8 cellular contexts compared by ENCODE assay signal in the genomic region with DNA sequence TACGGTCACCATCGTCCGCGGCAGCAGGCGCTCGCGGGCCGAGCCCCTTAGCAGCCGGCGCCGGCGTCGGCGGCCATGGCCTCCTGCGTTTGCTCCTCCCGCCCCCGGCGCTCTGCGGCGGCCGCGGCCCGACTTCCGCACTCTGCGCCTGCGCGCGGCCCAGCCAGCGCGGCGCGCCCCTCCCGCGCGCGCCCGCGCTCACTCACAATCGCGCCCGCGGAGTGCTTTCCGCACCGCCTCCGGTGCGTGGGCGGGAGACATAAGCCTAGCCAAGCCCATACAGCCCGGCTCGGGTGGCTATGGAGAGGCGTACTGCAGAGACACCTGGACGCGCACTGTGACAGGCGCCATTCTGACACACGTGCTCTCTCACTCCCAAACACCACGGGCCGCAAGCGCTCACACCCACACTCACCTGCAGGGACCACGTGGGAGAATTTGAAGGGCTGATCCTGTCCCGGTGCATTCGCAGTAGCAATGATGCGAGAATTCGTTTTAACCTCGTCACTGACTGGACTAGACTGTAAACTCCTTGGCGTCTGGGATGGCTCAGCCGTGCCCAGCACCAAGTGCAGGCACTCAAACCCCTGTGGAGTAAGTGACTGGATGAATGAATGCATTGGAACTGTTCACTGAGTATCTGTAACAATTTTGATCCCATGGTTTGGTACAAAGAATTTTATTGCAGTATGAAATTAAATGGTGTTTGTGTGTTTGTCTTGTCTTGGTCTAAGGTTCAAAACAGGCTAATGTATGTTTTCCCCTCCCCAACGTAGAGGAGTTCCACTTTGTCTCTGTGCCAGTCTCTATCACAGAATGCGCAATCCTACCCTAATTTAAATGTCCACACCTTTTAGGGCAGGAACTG. TPM values are rescaled to one million over a fixed set of nuclear protein-coding genes. Genes with fewer than 3 reads are reported as not detected.
A peak's percentile ranks its signal among the peaks of the same experiment; 100 is the strongest.
DNase-seq lines count a peak whose midpoint lies in the region; FAIRE-seq and TF ChIP-seq lines count a peak whose summit lies in the region.

A gene with protein sequence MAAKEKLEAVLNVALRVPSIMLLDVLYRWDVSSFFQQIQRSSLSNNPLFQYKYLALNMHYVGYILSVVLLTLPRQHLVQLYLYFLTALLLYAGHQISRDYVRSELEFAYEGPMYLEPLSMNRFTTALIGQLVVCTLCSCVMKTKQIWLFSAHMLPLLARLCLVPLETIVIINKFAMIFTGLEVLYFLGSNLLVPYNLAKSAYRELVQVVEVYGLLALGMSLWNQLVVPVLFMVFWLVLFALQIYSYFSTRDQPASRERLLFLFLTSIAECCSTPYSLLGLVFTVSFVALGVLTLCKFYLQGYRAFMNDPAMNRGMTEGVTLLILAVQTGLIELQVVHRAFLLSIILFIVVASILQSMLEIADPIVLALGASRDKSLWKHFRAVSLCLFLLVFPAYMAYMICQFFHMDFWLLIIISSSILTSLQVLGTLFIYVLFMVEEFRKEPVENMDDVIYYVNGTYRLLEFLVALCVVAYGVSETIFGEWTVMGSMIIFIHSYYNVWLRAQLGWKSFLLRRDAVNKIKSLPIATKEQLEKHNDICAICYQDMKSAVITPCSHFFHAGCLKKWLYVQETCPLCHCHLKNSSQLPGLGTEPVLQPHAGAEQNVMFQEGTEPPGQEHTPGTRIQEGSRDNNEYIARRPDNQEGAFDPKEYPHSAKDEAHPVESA (minus strand): TSS at position 116 of the 868 bp plus-strand sequence. CDS start 5,936 bp downstream, outside the sequence.

- H3K9me2 ChIP-seq in Loucy (replicated peaks; ENCODE audit: low read depth, low read length) = no peaks in the 10 kb centered on the region

- peak within 1 kb of the TSS; percentile 89 for H3K27ac ChIP-seq in temporal lobe (ENCODE audit: low read depth, low read length)

- peak within 1 kb of the TSS; percentile 97 for H2AFZ ChIP-seq in Loucy (ENCODE audit: low read length)

- H3K9me3 ChIP-seq in Loucy (ENCODE audit: insufficient read depth, low read depth, low read length) = no peaks in the 10 kb centered on the region

- peak; percentile 90 for DNase-seq in H7
- peak; percentile 77 for DNase-seq in SK-MEL-5 (ENCODE audit: low read depth, low spot score)
- DNase-seq in activated naive CD4-positive, alpha-beta T cell treated with Interleukin-2 at 50 U/mL for 16 hours = peak; percentile 95
- DNase-seq in germinal center (ENCODE audit: low spot score) = peak; percentile 92
- peak; percentile 80 for DNase-seq in occipital lobe (lab: John Stamatoyannopoulos, UW)

- H3F3A ChIP-seq in Loucy (ENCODE audit: low read depth) = peaks cover 5% of the 10 kb centered on the region

- H3K79me2 ChIP-seq in Loucy (ENCODE audit: insufficient read depth, low read length) = peaks cover 37% of the 10 kb centered on the region

- H3K27me3 ChIP-seq in H7 (ENCODE audit: control insufficient read depth, insufficient read depth, low read length) = peaks cover 3% of the 10 kb centered on the region
- H3K27me3 ChIP-seq in Loucy (ENCODE audit: insufficient read depth, low read length, poor library complexity, severe bottlenecking) = no peaks in the 10 kb centered on the region

- peak within 1 kb of the TSS; percentile 98 for H3K4me2 ChIP-seq in Loucy (ENCODE audit: low read depth, low read length, poor library complexity, severe bottlenecking)

- no peak for TF ChIP-seq CTCF in Loucy (conservative IDR thresholded peaks at IDR 0.05; ENCODE audit: low read length)

- peaks cover 22% of the 10 kb centered on the region for H4K20me1 ChIP-seq in Loucy (ENCODE audit: insufficient read depth, low read length, poor library complexity, severe bottlenecking)

- peaks cover 34% of the 10 kb centered on the region for H3K4me1 ChIP-seq in Loucy (ENCODE audit: insufficient read depth, low read length, poor library complexity, severe bottlenecking)

- peak within 1 kb of the TSS; percentile 84 for H3K9ac ChIP-seq in Loucy (ENCODE audit: low read depth, low read length, poor library complexity, severe bottlenecking)

- H3K36me3 ChIP-seq in H7 (replicated peaks; ENCODE audit: control insufficient read depth, insufficient read depth, low read length) = no peaks in the 10 kb centered on the region
- no peaks in the 10 kb centered on the region for H3K36me3 ChIP-seq in Loucy (ENCODE audit: insufficient read depth, low read length)

- FAIRE-seq in G401.6 (lab: Jason Lieb, UNC) = peak; percentile 8

- in situ Hi-C loops in SK-MEL-5 (cut with HindIII; ENCODE audit: low pct_unique_long_range_greater_than_20kb, low sequenced_read_pairs) = no loop called here

- peak within 1 kb of the TSS; percentile 83 for H3K4me3 ChIP-seq in H7 (ENCODE audit: insufficient read depth, low read depth, low read length)
- peak within 1 kb of the TSS; percentile 87 for H3K4me3 ChIP-seq in Loucy (ENCODE audit: low read length, poor library complexity, severe bottlenecking)

RNA-seq across cellular contexts. Expression of the gene that starts here (rescaled TPM):
- total RNA-seq in H7 (2014; rRNA removed; shearing (Covaris generic)) = 22.4 and 23.9 TPM in 2 replicates
- 47.5 and 49.4 TPM in 2 replicates for total RNA-seq in SK-MEL-5 (2014; rRNA removed; shearing (Covaris generic))
- 87.8 and 106 TPM in 2 replicates for polyA plus RNA-seq in SK-MEL-5 (2015; cell fraction: cytosol; rRNA removed)
- 87.2 and 91.7 TPM in 2 replicates for polyA plus RNA-seq in SK-MEL-5 (2015; cell fraction: nucleus; rRNA removed)
- 128 TPM for total RNA-seq in occipital lobe
- total RNA-seq in temporal lobe = 105 TPM

Comparison
In these comparisons a context has a peak if more than half of its experiments do, and no peak if none do; other contexts are left out.
1. Peak in every context shown above with its lines: DNase-seq, H3K4me3 ChIP-seq and H3K27ac ChIP-seq.